In the genomic region with DNA sequence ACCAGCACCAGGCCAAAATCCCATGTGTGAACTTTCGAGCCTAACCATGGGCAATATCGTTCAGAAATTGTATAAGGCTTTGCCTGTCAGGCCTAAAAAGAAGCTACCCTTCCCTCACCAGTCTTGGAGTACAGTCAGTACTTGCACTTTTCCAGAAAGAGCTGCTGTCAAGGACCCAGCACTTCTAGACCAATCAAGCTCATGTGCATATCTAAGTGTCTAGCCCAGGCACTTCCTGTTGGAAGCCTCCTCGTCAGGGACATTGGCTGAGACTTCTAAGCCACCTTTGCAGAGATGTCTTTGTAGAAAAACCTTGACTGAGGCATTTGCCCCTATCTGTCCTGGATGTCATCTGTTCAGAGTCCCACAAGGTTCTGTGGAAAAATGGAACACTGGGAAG, we compare ENCODE assay signal across 23 cellular contexts.
A peak's percentile ranks its signal among the peaks of the same experiment; 100 is the strongest.
DNase-seq lines count a peak whose midpoint lies in the region; ATAC-seq, FAIRE-seq and TF ChIP-seq lines count a peak whose summit lies in the region.
"Had no signal": no experiment of that assay in that cellular context is flagged by ENCODE, and none has a peak within 500 bp of the region (broad histone marks: within the 10 kb centered on the region; RNA-seq: fewer than 3 reads in every experiment).

No MANE protein-coding gene starts in this region.

- TF ChIP-seq RAD21 in H1 (IDR thresholded peaks at IDR 0.05 in 1 of 2, conservative IDR thresholded peaks at IDR 0.05 in 1 of 2; ENCODE audit: low read depth in 2 of 2, low read length in 2 of 2): no peak

- H4K20me1 ChIP-seq in H1 (replicated peaks in 1 of 2; ENCODE audit: control insufficient read depth in 1 of 2, insufficient read depth in 2 of 2, low read length in 2 of 2): no peaks in the 10 kb centered on the region
- H4K20me1 ChIP-seq: BLaER1 had no signal

- DNase-seq in GM12865 (ENCODE audit: low read depth) (peak; percentile 18), H54 (ENCODE audit: insufficient read length, low spot score) (no peak), M059J (ENCODE audit: low read depth) (peak; percentile 5), H1 (ENCODE audit: low read depth in 1 of 2, low spot score in 2 of 2) (no peak), posterior vena cava (ENCODE audit: low spot score) (no peak), GM20000 (ENCODE audit: low spot score) (no peak)
- DNase-seq in activated CD8-positive, alpha-beta memory T cell treated with anti-CD3 and anti-CD28 coated beads, Interleukin-2, amount 50 U/mL, for 48 hours: no peak
- DNase-seq: CD8-positive, alpha-beta T cell; DMS79 treated with DMSO at 0.1 percent for 48 hours; GOT3; NCI-H1048; NCI-H146; NCI-H2081 treated with DMSO at 0.1 percent for 48 hours; NCI-H524 had no signal

- no peak overlapping the region for H4K5ac ChIP-seq in H1 (ENCODE audit: insufficient read length, low read depth, low read length)

- CTCF ChIA-PET in H1 (lab: Charles Lee; ENCODE audit: partially characterized antibody): no interaction called here

- H2BK12ac ChIP-seq in H1 (ENCODE audit: low read depth, low read length): no peak overlapping the region

- H4K91ac ChIP-seq in H1 (replicated peaks; ENCODE audit: insufficient read length, low read length): no peak overlapping the region

- TF ChIP-seq CTCF in GM12865 (IDR thresholded peaks at IDR 0.05; ENCODE audit: insufficient read depth, low read depth, low read length, missing control alignments): no peak
- TF ChIP-seq CTCF in H1 (IDR thresholded peaks at IDR 0.05; ENCODE audit: control extremely low read depth in 1 of 3, insufficient read depth in 1 of 3, low read depth in 1 of 3, low read length in 3 of 3): no peak
- no peak for TF ChIP-seq CTCF in GM20000 (IDR thresholded peaks at IDR 0.05; ENCODE audit: extremely low read depth, missing control alignments)

- no peak overlapping the region for H3K9ac ChIP-seq in H1 (replicated peaks in 1 of 4; ENCODE audit: extremely low read depth in 1 of 4, low read depth in 3 of 4, low read length in 3 of 4)
- H3K9ac ChIP-seq: BLaER1 had no signal

- H2BK120ac ChIP-seq in H1 (replicated peaks; ENCODE audit: low read depth, low read length): no peak overlapping the region

- no peaks in the 10 kb centered on the region for H3K79me2 ChIP-seq in H1 (ENCODE audit: control insufficient read depth in 1 of 2, insufficient read depth in 2 of 2, low read length in 2 of 2)

- H3K4me3 ChIP-seq in GM12865 (ENCODE audit: low read depth, low read length) (no peak overlapping the region), H1 (ENCODE audit: extremely low read depth in 1 of 4, insufficient read depth in 2 of 4, low read depth in 3 of 4, low read length in 4 of 4) (no peak overlapping the region)
- H3K4me3 ChIP-seq: BLaER1, K562 had no signal

- TF ChIP-seq EP300 in H1 (IDR thresholded peaks at IDR 0.05; ENCODE audit: borderline replicate concordance in 1 of 2, low read depth in 2 of 2, low read length in 2 of 2): no peak

- no peak overlapping the region for H3K56ac ChIP-seq in H1 (replicated peaks; ENCODE audit: insufficient read length, low read depth, low read length)

- no peaks in the 10 kb centered on the region for H3K36me3 ChIP-seq in H1 (ENCODE audit: control insufficient read depth in 2 of 4, insufficient read depth in 4 of 4, low read length in 3 of 4)
- H3K36me3 ChIP-seq: BLaER1 had no signal

- no peak overlapping the region for H3K18ac ChIP-seq in H1 (ENCODE audit: extremely low read depth, low read length)

- H3K4me2 ChIP-seq in H1 (ENCODE audit: insufficient read depth in 1 of 2, low read depth in 2 of 2, low read length in 2 of 2): no peak overlapping the region
- H3K4me2 ChIP-seq: BLaER1 had no signal

- no peaks in the 10 kb centered on the region for H3K79me1 ChIP-seq in H1 (ENCODE audit: low read depth, low read length)

- H2BK20ac ChIP-seq in H1 (ENCODE audit: low read length): no peak overlapping the region

- no peak overlapping the region for H2AK5ac ChIP-seq in H1 (ENCODE audit: low read depth, low read length)

- H3K14ac ChIP-seq in H1 (ENCODE audit: insufficient read length): no peak overlapping the region

- intact Hi-C loops in posterior vena cava (cut with DNase I): no loop called here

- no peak overlapping the region for H3K27ac ChIP-seq in H1 (ENCODE audit: low read depth, low read length)
- H3K27ac ChIP-seq: BLaER1, HL-60 had no signal

- H3K9me3 ChIP-seq in H1 (ENCODE audit: insufficient read depth in 2 of 2, low read depth in 1 of 2, low read length in 1 of 2): no peaks in the 10 kb centered on the region
- H3K9me3 ChIP-seq: BLaER1 had no signal

- no peak overlapping the region for H4K8ac ChIP-seq in H1 (ENCODE audit: extremely low read depth, insufficient read depth, low read length)

- no peaks in the 10 kb centered on the region for H3K23me2 ChIP-seq in H1 (ENCODE audit: low read depth, low read length)

- FAIRE-seq in H54 (lab: Jason Lieb, UNC): peak; percentile 65
- no peak for FAIRE-seq in H1 (lab: Jason Lieb, UNC)
- FAIRE-seq: A204.1, GM12892, GM19239, K562 had no signal

- no peak overlapping the region for H2BK5ac ChIP-seq in H1 (ENCODE audit: low read depth, low read length)

- WGBS in H1 (ENCODE audit: extremely low coverage in 1 of 2, insufficient coverage in 1 of 2, insufficient read length in 1 of 2, insufficient replicate concordance in 2 of 2, low coverage in 1 of 2, low lambda C conversion rate in 2 of 2, missing lambda C conversion rate in 1 of 2), 2 experiments: 85% methylated on average over 3 of the region's 3 CpGs; no CpG with 5 or more reads in 1 of the 2 experiments

- peak overlapping the region; percentile 96 for H2AFZ ChIP-seq in H1 (ENCODE audit: low read length)

- no peaks in the 10 kb centered on the region for H3K27me3 ChIP-seq in H1 (replicated peaks in 1 of 4; ENCODE audit: control insufficient read depth in 3 of 4, extremely low read depth in 1 of 4, insufficient read depth in 3 of 4, low read length in 3 of 4)
- H3K27me3 ChIP-seq: BLaER1 had no signal

- POLR2A ChIA-PET in H1 (lab: Charles Lee; ENCODE audit: partially characterized antibody): no interaction called here

- no peak overlapping the region for H3K4ac ChIP-seq in H1 (replicated peaks; ENCODE audit: insufficient read length, low read depth, low read length)

- no peak for TF ChIP-seq POLR2A in H54 (IDR thresholded peaks at IDR 0.05; ENCODE audit: low read depth, low read length)
- TF ChIP-seq POLR2A in H1 (IDR thresholded peaks at IDR 0.05; ENCODE audit: control extremely low read depth in 1 of 2, low read depth in 2 of 2, low read length in 2 of 2): no peak

- no peak for ATAC-seq in HG02970 (IDR thresholded peaks at IDR 0.05; ENCODE audit: low FRiP score, unreplicated experiment)
- ATAC-seq: CD8-positive, alpha-beta T cell; K562; Panc1; Right ventricle myocardium inferior had no signal

- no peak overlapping the region for H2BK15ac ChIP-seq in H1 (ENCODE audit: low read length)

- H3K4me1 ChIP-seq in H1 (replicated peaks in 1 of 4; ENCODE audit: control insufficient read depth in 3 of 4, insufficient read depth in 4 of 4, low read length in 3 of 4): no peaks in the 10 kb centered on the region
- H3K4me1 ChIP-seq: BLaER1 had no signal

- H3K23ac ChIP-seq in H1 (ENCODE audit: insufficient read length): no peak overlapping the region

TF ChIP-seq in H1, 55 proteins besides CTCF, POLR2A, EP300 and RAD21:
- TF ChIP-seq CTBP2 (IDR thresholded peaks at IDR 0.05; ENCODE audit: borderline replicate concordance, insufficient read depth, insufficient read length, low read length) (no peak), SP4 (IDR thresholded peaks at IDR 0.05; ENCODE audit: low read length) (no peak), KDM5A (IDR thresholded peaks at IDR 0.05; ENCODE audit: low read length) (no peak), SIX5 (IDR thresholded peaks at IDR 0.05; ENCODE audit: low read depth, low read length) (no peak), ZNF274 (IDR thresholded peaks at IDR 0.05; ENCODE audit: borderline replicate concordance, extremely low read depth, low read length) (no peak)

Comparison
In these comparisons a context has a peak if more than half of its experiments do, and no peak if none do; other contexts are left out.
1. DNase-seq: peak in GM12865 (single experiment) and M059J (single experiment); none in H54 (single experiment), H1 (0 of 2), posterior vena cava (single experiment), GM20000 (single experiment) and activated CD8-positive, alpha-beta memory T cell treated with anti-CD3 and anti-CD28 coated beads, Interleukin-2, amount 50 U/mL, for 48 hours (single experiment).